In the genomic region with DNA sequence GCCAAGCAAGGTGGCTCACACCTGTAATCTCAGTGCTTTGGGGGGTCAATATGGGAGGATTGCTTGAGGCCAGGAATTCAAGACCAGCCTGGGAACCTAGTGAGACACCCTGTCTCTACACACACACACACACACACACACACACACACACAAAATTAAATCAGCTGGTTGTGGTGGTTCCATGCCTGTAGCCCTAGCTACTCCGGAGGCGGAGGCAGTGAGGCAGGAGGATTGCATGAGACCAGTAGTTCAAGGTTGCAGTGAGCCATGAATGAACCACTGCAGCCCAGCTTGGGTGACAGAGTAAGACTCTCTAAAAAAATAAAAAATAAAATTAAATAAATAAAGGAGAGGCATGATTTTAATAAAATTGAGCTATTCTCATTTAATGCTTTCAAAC, we compare ENCODE assay signal across 1 cellular context.
TF ChIP-seq lines count a peak whose summit lies in the region.

No MANE protein-coding gene starts in this region.

TF ChIP-seq in HepG2, 621 proteins besides CTCF, POLR2A, EP300 and RAD21 (continued from another document):
- no peak for TF ChIP-seq HNF4G (IDR thresholded peaks at IDR 0.05; ENCODE audit: borderline replicate concordance, low read depth, low read length)
- TF ChIP-seq HNF4G (CRISPR knock-in tag; IDR thresholded peaks at IDR 0.05; ENCODE audit: borderline replicate concordance, low read depth) = no peak
- TF ChIP-seq, protein P1, sequence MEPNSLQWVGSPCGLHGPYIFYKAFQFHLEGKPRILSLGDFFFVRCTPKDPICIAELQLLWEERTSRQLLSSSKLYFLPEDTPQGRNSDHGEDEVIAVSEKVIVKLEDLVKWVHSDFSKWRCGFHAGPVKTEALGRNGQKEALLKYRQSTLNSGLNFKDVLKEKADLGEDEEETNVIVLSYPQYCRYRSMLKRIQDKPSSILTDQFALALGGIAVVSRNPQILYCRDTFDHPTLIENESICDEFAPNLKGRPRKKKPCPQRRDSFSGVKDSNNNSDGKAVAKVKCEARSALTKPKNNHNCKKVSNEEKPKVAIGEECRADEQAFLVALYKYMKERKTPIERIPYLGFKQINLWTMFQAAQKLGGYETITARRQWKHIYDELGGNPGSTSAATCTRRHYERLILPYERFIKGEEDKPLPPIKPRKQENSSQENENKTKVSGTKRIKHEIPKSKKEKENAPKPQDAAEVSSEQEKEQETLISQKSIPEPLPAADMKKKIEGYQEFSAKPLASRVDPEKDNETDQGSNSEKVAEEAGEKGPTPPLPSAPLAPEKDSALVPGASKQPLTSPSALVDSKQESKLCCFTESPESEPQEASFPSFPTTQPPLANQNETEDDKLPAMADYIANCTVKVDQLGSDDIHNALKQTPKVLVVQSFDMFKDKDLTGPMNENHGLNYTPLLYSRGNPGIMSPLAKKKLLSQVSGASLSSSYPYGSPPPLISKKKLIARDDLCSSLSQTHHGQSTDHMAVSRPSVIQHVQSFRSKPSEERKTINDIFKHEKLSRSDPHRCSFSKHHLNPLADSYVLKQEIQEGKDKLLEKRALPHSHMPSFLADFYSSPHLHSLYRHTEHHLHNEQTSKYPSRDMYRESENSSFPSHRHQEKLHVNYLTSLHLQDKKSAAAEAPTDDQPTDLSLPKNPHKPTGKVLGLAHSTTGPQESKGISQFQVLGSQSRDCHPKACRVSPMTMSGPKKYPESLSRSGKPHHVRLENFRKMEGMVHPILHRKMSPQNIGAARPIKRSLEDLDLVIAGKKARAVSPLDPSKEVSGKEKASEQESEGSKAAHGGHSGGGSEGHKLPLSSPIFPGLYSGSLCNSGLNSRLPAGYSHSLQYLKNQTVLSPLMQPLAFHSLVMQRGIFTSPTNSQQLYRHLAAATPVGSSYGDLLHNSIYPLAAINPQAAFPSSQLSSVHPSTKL (CRISPR knock-in tag; IDR thresholded peaks at IDR 0.05) = peak; percentile 19; the same call in 1 of the 2 replicates
- TF ChIP-seq ARNT2 (CRISPR knock-in tag; IDR thresholded peaks at IDR 0.05; ENCODE audit: low read depth) = no peak
- no peak for TF ChIP-seq SOX13 (IDR thresholded peaks at IDR 0.05)
- TF ChIP-seq SOX13 (CRISPR knock-in tag; conservative IDR thresholded peaks at IDR 0.05 in 1 of 2, IDR thresholded peaks at IDR 0.05 in 1 of 2) = 0 out of 4 replicates have a peak, but pooled peaks of 1 of the 2 experiments have one; percentile 5
- no peak for TF ChIP-seq ZNF225 (CRISPR knock-in tag; IDR thresholded peaks at IDR 0.05)
- TF ChIP-seq, protein P2, sequence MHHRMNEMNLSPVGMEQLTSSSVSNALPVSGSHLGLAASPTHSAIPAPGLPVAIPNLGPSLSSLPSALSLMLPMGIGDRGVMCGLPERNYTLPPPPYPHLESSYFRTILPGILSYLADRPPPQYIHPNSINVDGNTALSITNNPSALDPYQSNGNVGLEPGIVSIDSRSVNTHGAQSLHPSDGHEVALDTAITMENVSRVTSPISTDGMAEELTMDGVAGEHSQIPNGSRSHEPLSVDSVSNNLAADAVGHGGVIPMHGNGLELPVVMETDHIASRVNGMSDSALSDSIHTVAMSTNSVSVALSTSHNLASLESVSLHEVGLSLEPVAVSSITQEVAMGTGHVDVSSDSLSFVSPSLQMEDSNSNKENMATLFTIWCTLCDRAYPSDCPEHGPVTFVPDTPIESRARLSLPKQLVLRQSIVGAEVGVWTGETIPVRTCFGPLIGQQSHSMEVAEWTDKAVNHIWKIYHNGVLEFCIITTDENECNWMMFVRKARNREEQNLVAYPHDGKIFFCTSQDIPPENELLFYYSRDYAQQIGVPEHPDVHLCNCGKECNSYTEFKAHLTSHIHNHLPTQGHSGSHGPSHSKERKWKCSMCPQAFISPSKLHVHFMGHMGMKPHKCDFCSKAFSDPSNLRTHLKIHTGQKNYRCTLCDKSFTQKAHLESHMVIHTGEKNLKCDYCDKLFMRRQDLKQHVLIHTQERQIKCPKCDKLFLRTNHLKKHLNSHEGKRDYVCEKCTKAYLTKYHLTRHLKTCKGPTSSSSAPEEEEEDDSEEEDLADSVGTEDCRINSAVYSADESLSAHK (CRISPR knock-in tag; IDR thresholded peaks at IDR 0.05; ENCODE audit: borderline replicate concordance) = no peak
